ENCODE assay signal across 1 cellular context in genomic region chr19:36665832-36666231, GRCh38.
TF ChIP-seq lines count a peak whose summit lies in the region.

No MANE protein-coding gene starts in this region.

TF ChIP-seq in endothelial cell of umbilical vein, 7 proteins besides CTCF, POLR2A, EP300 and RAD21 (continued from another document):
- TF ChIP-seq MAX (IDR thresholded peaks at IDR 0.05; ENCODE audit: insufficient read depth, insufficient read length) (no peak), MYC (IDR thresholded peaks at IDR 0.05; ENCODE audit: low read depth, low read length) (no peak)
TF ChIP-seq in endothelial cell of umbilical vein: peak in this region for 0.
